In the genomic region with DNA sequence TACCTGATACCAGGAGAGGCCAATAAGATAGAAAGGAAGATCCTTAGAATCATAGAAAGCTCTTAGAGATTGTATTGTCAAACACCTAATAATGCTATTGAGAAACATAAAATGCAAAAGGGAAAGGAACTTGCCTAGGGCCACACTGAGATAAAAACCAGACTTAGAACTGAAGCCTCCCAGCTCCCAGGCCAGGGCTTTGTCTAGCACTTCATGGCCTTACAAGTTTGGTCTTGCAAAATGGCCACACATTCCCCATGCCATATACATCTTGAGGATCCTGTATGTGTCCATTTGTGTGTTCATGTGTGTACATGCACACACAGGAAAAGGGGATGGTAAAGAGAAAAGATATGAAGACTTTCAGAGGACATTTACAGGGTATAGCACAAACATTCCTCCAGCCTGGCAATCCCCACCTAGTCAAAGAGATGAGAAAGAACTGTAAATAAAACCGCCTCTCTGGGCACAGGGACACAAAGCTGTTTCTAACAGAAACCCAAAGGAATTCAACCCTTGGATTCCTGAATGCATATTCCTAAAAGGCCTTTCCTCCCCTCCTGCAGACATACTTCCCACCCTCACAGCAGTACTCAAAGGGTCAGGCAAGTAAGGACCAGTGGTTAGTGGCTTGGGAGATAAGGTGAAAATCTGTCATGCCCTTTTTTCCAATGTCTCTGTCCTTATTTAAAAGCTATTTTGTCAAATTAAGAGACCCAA, we compare ENCODE assay signal across 21 cellular contexts.
"Had no signal": no experiment of that assay in that cellular context is flagged by ENCODE, and none has a peak within 500 bp of the region (broad histone marks: within the 10 kb centered on the region; RNA-seq: fewer than 3 reads in every experiment).

No MANE protein-coding gene starts in this region.

- H3K27ac Mint-ChIP-seq: activated naive CD4-positive, alpha-beta T cell treated with anti-CD3 and anti-CD28 coated beads, Interleukin-2, amount 50 U/mL, for 24 hours; T-helper 2 cell treated with Interferon-gamma antibody and Interleukin-4, amounts not matched to agents 5 μg/mL and 100 μg/mL, for 36 hours had no signal

- H3K9me3 ChIP-seq: heart right ventricle, left ventricle myocardium inferior, neutrophil, spleen, transverse colon had no signal

- H3K4me1 ChIP-seq: spleen had no signal

- H3K4me3 Mint-ChIP-seq: activated naive CD4-positive, alpha-beta T cell treated with anti-CD3 and anti-CD28 coated beads, Interleukin-2, amount 50 U/mL, for 24 hours; brain; T-helper 2 cell treated with Interferon-gamma antibody and Interleukin-4, amounts not matched to agents 5 μg/mL and 100 μg/mL, for 36 hours had no signal

- H3K9me3 Mint-ChIP-seq: activated naive CD4-positive, alpha-beta T cell treated with anti-CD3 and anti-CD28 coated beads, Interleukin-2, amount 50 U/mL, for 24 hours; T-helper 2 cell treated with Interferon-gamma antibody and Interleukin-4, amounts not matched to agents 5 μg/mL and 100 μg/mL, for 36 hours had no signal

- H3K36me3 Mint-ChIP-seq: activated naive CD4-positive, alpha-beta T cell treated with anti-CD3 and anti-CD28 coated beads, Interleukin-2, amount 50 U/mL, for 24 hours; brain had no signal

- ATAC-seq: heart right ventricle, right cardiac atrium had no signal

- H3K4me1 Mint-ChIP-seq: activated naive CD4-positive, alpha-beta T cell treated with anti-CD3 and anti-CD28 coated beads, Interleukin-2, amount 50 U/mL, for 24 hours had no signal

- H3K27me3 ChIP-seq: heart right ventricle, neutrophil, spleen, transverse colon had no signal

- H3K4me3 ChIP-seq: heart right ventricle, left ventricle myocardium inferior, spleen, transverse colon had no signal

- DNase-seq: activated CD4-positive, alpha-beta T cell treated with anti-CD3 and anti-CD28 coated beads, Interleukin-2, amount 50 U/mL, for 4 hours; activated CD4-positive, CD25-positive, alpha-beta regulatory T cell treated with anti-CD3 and anti-CD28 coated beads, Interleukin-2, amount 50 U/mL, for 72 hours; activated effector memory CD4-positive, alpha-beta T cell treated with Interleukin-2 at 50 U/mL for 16 hours; activated T-cell treated with anti-CD3 and anti-CD28 coated beads, Interleukin-2, amount 50 U/mL, for 1 hour; cerebellar nuclear complex; foreskin melanocyte; heart right ventricle; kidney; left ventricle myocardium inferior; posterior cingulate gyrus; right cardiac atrium; spleen; stimulated activated CD4-positive, alpha-beta T cell treated with anti-CD3 and anti-CD28 coated beads, Interleukin-2, amount 100 ng/mL, for 24 hours; stimulated activated naive CD4-positive, alpha-beta T cell; substantia nigra; SW 1271; transverse colon had no signal

- H3K27me3 Mint-ChIP-seq: activated naive CD4-positive, alpha-beta T cell treated with anti-CD3 and anti-CD28 coated beads, Interleukin-2, amount 50 U/mL, for 24 hours had no signal

- H3K36me3 ChIP-seq: heart right ventricle, left ventricle myocardium inferior, neutrophil, spleen, transverse colon had no signal

- H3K27ac ChIP-seq: neutrophil had no signal
